Comparison of ENCODE assay signal across 7 cellular contexts in the genomic region with DNA sequence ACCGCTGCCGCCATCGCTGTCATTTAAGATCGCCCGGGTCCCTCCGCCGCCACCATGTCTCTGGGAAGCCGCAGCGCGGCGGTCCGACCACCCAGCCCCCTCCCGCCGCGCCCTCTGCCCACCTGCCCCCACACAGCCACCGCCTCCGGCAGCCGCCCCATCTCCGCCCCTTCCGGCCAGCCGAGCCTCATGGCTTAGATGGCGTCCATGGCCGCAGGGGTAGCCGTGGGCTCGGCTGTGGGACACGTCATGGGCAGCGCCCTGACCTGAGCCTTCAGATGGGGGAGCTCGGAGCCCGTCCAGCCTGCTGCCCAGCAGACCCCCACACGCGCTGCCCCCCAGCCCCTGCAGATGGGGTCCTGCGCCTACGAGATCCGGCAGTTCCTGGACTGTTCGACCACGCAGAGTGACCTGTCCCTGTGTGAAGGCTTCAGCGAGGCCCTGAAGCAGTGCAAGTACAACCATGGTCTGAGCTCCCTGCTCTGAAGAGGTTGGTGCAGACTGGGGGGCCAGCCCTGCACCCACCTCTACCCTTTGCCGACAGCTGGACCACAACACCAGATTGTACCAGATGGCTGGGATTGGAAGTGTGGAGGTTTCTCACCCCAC.
DNase-seq lines count a peak whose midpoint lies in the region; ATAC-seq and TF ChIP-seq lines count a peak whose summit lies in the region.

No MANE protein-coding gene starts in this region.

- H3K9me2 ChIP-seq in PC-3 (replicated peaks; ENCODE audit: low read length), result no peaks in the 10 kb centered on the region

- no peaks in the 10 kb centered on the region for H4K20me1 ChIP-seq in PC-3 (ENCODE audit: low read length)

- H3K27ac ChIP-seq in PC-3 (ENCODE audit: low read length), result no peak overlapping the region

- no TSS peak for BruUV-seq in PC-3 (replicated peaks; lab: Mats Ljungman, UMichigan)

- H3K4me2 ChIP-seq in PC-3 (ENCODE audit: low read length), result peak overlapping the region; percentile 69

- H3K9me3 ChIP-seq in PC-3 (ENCODE audit: low read length), result no peaks in the 10 kb centered on the region

- CTCF ChIA-PET in PC-3 (lab: Charles Lee), result no interaction called here

- H3K4me1 ChIP-seq in PC-3 (ENCODE audit: insufficient read depth, low read length), result no peaks in the 10 kb centered on the region

- peak; percentile 64 for DNase-seq in GM03348 (ENCODE audit: low spot score)
- peak; percentile 70 for DNase-seq in GM20000 (ENCODE audit: low spot score)
- DNase-seq in PC-3, result no peak
- no peak for DNase-seq in fibroblast of pulmonary artery (ENCODE audit: low read depth)
- DNase-seq in sciatic nerve (ENCODE audit: low spot score), result peak; percentile 70
- no peak for DNase-seq in cortex of kidney (lab: John Stamatoyannopoulos, UW)

- H3K79me2 ChIP-seq in PC-3 (ENCODE audit: low read length), result no peaks in the 10 kb centered on the region

- POLR2A ChIA-PET in PC-3 (lab: Charles Lee; ENCODE audit: unreplicated experiment), result no interaction called here

- TF ChIP-seq CTCF in GM20000 (IDR thresholded peaks at IDR 0.05; ENCODE audit: extremely low read depth, missing control alignments) (no peak), PC-3 (conservative IDR thresholded peaks at IDR 0.05; ENCODE audit: low read depth, low read length) (no peak), fibroblast of pulmonary artery (IDR thresholded peaks at IDR 0.05; ENCODE audit: low read length, missing control alignments) (no peak)

- H3K9ac ChIP-seq in PC-3 (ENCODE audit: low read length), result no peak overlapping the region

- intact Hi-C loops in PC-3 (cut with micrococcal nuclease) (no loop called here), sciatic nerve (cut with DNase I) (no loop called here)

- no peaks in the 10 kb centered on the region for H3F3A ChIP-seq in PC-3 (ENCODE audit: low read length, unreplicated experiment)

- H3K36me3 ChIP-seq in PC-3 (ENCODE audit: low read depth, low read length), result no peaks in the 10 kb centered on the region

- H2AFZ ChIP-seq in PC-3 (ENCODE audit: low read length), result peak overlapping the region; percentile 78

- peak; percentile 31; the same call in 1 of the 2 replicates for ATAC-seq in PC-3
- peak; percentile 78 for ATAC-seq in sciatic nerve
- ATAC-seq in GM21737 (IDR thresholded peaks at IDR 0.05; ENCODE audit: unreplicated experiment), result no peak

- H3K4me3 ChIP-seq in PC-3 (ENCODE audit: low read length), result peak overlapping the region; percentile 58
- peak overlapping the region; percentile 40 for H3K4me3 ChIP-seq in fibroblast of pulmonary artery (replicated peaks; ENCODE audit: low read depth, low read length)

- peaks cover 36% of the 10 kb centered on the region for H3K27me3 ChIP-seq in PC-3 (ENCODE audit: low read length)

Comparison
In these comparisons a context has a peak if more than half of its experiments do, and no peak if none do; other contexts are left out.
1. DNase-seq: peak in GM03348 (single experiment), GM20000 (single experiment) and sciatic nerve (single experiment); none in PC-3 (single experiment), fibroblast of pulmonary artery (single experiment) and cortex of kidney (single experiment).